In genomic region chr19:48964205-48965032, GRCh38 we compare ENCODE assay signal across 1 cellular context.
TF ChIP-seq lines count a peak whose summit lies in the region.

No MANE protein-coding gene starts in this region.

TF ChIP-seq in GM12878, 131 proteins besides CTCF, POLR2A, EP300 and RAD21:
- TF ChIP-seq NFIC (IDR thresholded peaks at IDR 0.05; ENCODE audit: low read depth, low read length), result no peak
- TF ChIP-seq PAX8 (IDR thresholded peaks at IDR 0.05), result no peak
- 0 out of 2 replicates have a peak, but pooled peaks have one; percentile 66 for TF ChIP-seq SIN3A (IDR thresholded peaks at IDR 0.05; ENCODE audit: low read depth, low read length)
- peak; percentile 10; the same call in 1 of the 2 replicates for TF ChIP-seq NKRF (conservative IDR thresholded peaks at IDR 0.05)
- peak in 1 of 2 experiments; percentile 11; a peak in 2 of 4 replicates for TF ChIP-seq IKZF2 (IDR thresholded peaks at IDR 0.05)
- peak; percentile 17 for TF ChIP-seq SMAD1 (IDR thresholded peaks at IDR 0.05; ENCODE audit: low read depth, partially characterized antibody)
- TF ChIP-seq EED (IDR thresholded peaks at IDR 0.05; ENCODE audit: low read depth), result peak; percentile 20; the same call in 1 of the 2 replicates
- peak; percentile 65; the same call in 1 of the 2 replicates for TF ChIP-seq HSF1 (IDR thresholded peaks at IDR 0.05; ENCODE audit: low read depth, low read length)
- no peak for TF ChIP-seq CEBPZ (IDR thresholded peaks at IDR 0.05; ENCODE audit: low read depth, low read length)
- peak; percentile 53; the same call in 1 of the 2 replicates for TF ChIP-seq MAX (IDR thresholded peaks at IDR 0.05; ENCODE audit: low read depth, low read length)
- TF ChIP-seq PBX3 (IDR thresholded peaks at IDR 0.05; ENCODE audit: insufficient replicate concordance, low read depth, low read length), result no peak
